22 cellular contexts compared by ENCODE assay signal in the genomic region with DNA sequence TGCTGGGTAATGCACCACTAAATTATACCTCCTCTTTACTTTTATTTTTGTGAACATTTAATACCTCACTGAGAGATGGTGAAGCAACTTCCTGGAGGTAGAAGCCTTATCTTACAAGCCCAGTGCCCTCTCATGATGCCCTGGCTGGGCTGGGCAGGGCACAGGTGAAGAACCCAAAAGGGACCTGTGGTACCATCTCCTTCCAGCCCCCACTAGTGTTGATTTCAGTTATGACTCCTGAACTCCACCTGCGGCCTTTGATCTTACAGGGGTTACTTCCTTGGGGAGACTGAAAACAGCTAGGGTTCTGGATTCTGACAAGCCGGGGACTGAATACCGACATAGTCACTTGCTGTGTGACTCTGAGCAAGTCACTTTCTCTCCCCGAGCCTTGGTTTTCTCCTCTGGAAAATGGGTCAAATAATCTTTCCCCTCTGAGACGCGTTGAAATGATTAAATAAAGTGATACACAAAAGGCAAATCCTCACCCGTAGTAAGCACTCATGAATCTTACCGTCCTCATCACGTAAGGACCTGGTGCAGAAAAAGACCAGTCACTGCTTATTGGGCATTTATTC.
"Had no signal": no experiment of that assay in that cellular context is flagged by ENCODE, and none has a peak within 500 bp of the region (broad histone marks: within the 10 kb centered on the region; RNA-seq: fewer than 3 reads in every experiment).

No MANE protein-coding gene starts in this region.

- H3K27ac ChIP-seq: coronary artery, esophagus muscularis mucosa, gastrocnemius medialis, left ventricle myocardium inferior, neural progenitor cell, pancreas, prostate gland, spleen had no signal

- H3K9me3 ChIP-seq: esophagus muscularis mucosa, gastrocnemius medialis, left ventricle myocardium inferior, pancreas, prostate gland, spleen had no signal

- H3K4me3 ChIP-seq: coronary artery, gastrocnemius medialis, lung, pancreas, prostate gland, spleen had no signal

- H3K36me3 ChIP-seq: esophagus muscularis mucosa, gastrocnemius medialis, left ventricle myocardium inferior, neural progenitor cell, pancreas, prostate gland, spleen had no signal

- ATAC-seq: gastrocnemius medialis; natural killer cell treated with Interleukin-12 subunit alpha and Interleukin-12 subunit beta and Interleukin-15 and Interleukin-18, amount 100 ng/mL, for 72 hours; sciatic nerve; stimulated activated naive B cell treated with anti-CD40 and anti-IgM and Interleukin-4, amounts not matched to agents 10 μg/mL and 1 μg/mL and 100 μg/mL, for 72 hours; stimulated activated naive CD8-positive, alpha-beta T cell treated with anti-CD3 and anti-CD28 coated beads, Interleukin-15, amount 100 ng/mL, for 72 hours had no signal

- H3K4me1 ChIP-seq: gastrocnemius medialis, pancreas, prostate gland, spleen had no signal

- DNase-seq: effector CD8-positive, alpha-beta T cell; gastrocnemius medialis; glutamatergic neuron; islet precursor cell; left cardiac atrium; left ventricle myocardium inferior; mesenchymal stem cell; midbrain; pancreas; spleen; stimulated activated CD4-positive, alpha-beta T cell treated with anti-CD3 and anti-CD28 coated beads, Interleukin-15, amount 100 ng/mL, for 24 hours; stimulated activated CD4-positive, alpha-beta T cell treated with anti-CD3 and anti-CD28 coated beads, Interleukin-1b, Interleukin-23, amount 100 ng/mL, for 48 hours; stimulated activated CD4-positive, alpha-beta T cell treated with anti-CD3 and anti-CD28 coated beads, Interleukin-4, amount 100 ng/mL, for 24 hours; stimulated activated naive B cell treated with anti-CD40 and anti-IgM and Interleukin-4, amounts not matched to agents 10 μg/mL and 1 μg/mL and 100 μg/mL, for 72 hours; stimulated activated naive CD8-positive, alpha-beta T cell treated with anti-CD3 and anti-CD28 coated beads, Interleukin-15, amount 100 ng/mL, for 72 hours had no signal

- H3K27me3 ChIP-seq: pancreas had no signal
